18 cellular contexts compared by ENCODE assay signal in the genomic region with DNA sequence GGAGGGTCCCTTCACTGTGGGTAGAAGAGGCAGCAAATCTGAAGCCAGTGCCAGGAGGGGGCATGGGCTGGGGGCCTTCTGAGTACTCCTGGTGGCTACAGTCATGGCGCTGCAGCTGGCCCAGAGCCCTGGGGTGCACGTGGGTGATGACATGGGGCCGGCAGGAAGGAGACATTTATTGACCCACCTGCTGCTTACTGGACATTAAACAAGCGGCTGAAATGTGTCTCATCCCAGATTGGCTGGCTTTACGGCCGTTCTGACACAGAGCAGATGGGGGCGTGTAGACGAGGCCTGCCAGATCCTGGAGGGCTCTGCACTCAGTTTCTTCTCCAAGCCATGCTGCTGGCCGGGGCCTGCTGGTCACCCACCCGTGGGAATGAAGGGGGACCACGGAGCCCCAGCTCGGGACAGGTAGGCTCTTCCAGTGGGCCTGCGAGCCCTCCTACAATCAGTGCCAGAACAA.
DNase-seq lines count a peak whose midpoint lies in the region; ATAC-seq, FAIRE-seq and TF ChIP-seq lines count a peak whose summit lies in the region.
"Had no signal": no experiment of that assay in that cellular context is flagged by ENCODE, and none has a peak within 500 bp of the region (broad histone marks: within the 10 kb centered on the region; RNA-seq: fewer than 3 reads in every experiment).

No MANE protein-coding gene starts in this region.

- TF ChIP-seq POLR2A in HepG2 (IDR thresholded peaks at IDR 0.05; ENCODE audit: insufficient read depth in 1 of 2, low read depth in 2 of 2, low read length in 2 of 2) (no peak), right lobe of liver (IDR thresholded peaks at IDR 0.05) (no peak)

- H3K79me1 ChIP-seq in neuronal stem cell (ENCODE audit: low read depth, low read length): no peaks in the 10 kb centered on the region

- H3K4me1 ChIP-seq in HepG2 (ENCODE audit: insufficient read depth, low read length): peaks cover 52% of the 10 kb centered on the region
- H3K4me1 ChIP-seq in right lobe of liver: no peaks in the 10 kb centered on the region
- peaks cover 8 to 16% of the 10 kb centered on the region in 2 donors for H3K4me1 ChIP-seq in neuronal stem cell (ENCODE audit: control insufficient read depth in 2 of 2, insufficient read depth in 1 of 2, low read depth in 1 of 2, low read length in 2 of 2)
- no peaks in the 10 kb centered on the region for H3K4me1 ChIP-seq in upper lobe of right lung
- no peaks in the 10 kb centered on the region for H3K4me1 ChIP-seq in PC-9 (replicated peaks; ENCODE audit: insufficient read depth)
- H3K4me1 ChIP-seq: foreskin keratinocyte, SJCRH30 had no signal

- no peak for DNase-seq in HepG2 (ENCODE audit: low spot score)
- no peak for DNase-seq in right lobe of liver
- peak in 26 of 61 donors; percentile 16 to 80 (median 62) for DNase-seq in caudate nucleus (lab: John Stamatoyannopoulos, UW)
- DNase-seq in neuronal stem cell (ENCODE audit: low spot score): no peak
- peak; percentile 47 for DNase-seq in upper lobe of right lung
- DNase-seq in NCI-H82 treated with DMSO at 0.1 percent for 48 hours (lab: John Stamatoyannopoulos, UW; ENCODE audit: unreplicated experiment): no peak
- no peak for DNase-seq in PC-9
- DNase-seq in UCSD-AML1 (lab: John Stamatoyannopoulos, UW; ENCODE audit: unreplicated experiment): no peak
- DNase-seq: brain microvascular endothelial cell; CD4-positive, alpha-beta memory T cell; foreskin keratinocyte; kidney; mesenchymal stem cell; NCI-H446; SJCRH30; T-helper 17 cell; WERI-Rb-1 had no signal

- no peaks in the 10 kb centered on the region for H3F3A ChIP-seq in PC-9 (ENCODE audit: insufficient read depth, low read depth)

- no peak overlapping the region for H3K4ac ChIP-seq in neuronal stem cell (ENCODE audit: low read length)

- H3K9me2 ChIP-seq in PC-9 (ENCODE audit: insufficient read depth): no peaks in the 10 kb centered on the region

- no peak for TF ChIP-seq CTCF in HepG2 (CRISPR knock-in tag; IDR thresholded peaks at IDR 0.05)
- TF ChIP-seq CTCF in right lobe of liver (IDR thresholded peaks at IDR 0.05): no peak
- TF ChIP-seq CTCF in upper lobe of right lung (IDR thresholded peaks at IDR 0.05): no peak
- no peak for TF ChIP-seq CTCF in PC-9 (conservative IDR thresholded peaks at IDR 0.05)

- H2AK5ac ChIP-seq in neuronal stem cell (ENCODE audit: low read depth, low read length): peak overlapping the region; percentile 99

- H3K36me3 ChIP-seq in HepG2 (replicated peaks in 1 of 2; ENCODE audit: control insufficient read depth in 1 of 2, insufficient read depth in 2 of 2, low read length in 2 of 2) (no peaks in the 10 kb centered on the region), right lobe of liver (no peaks in the 10 kb centered on the region), neuronal stem cell (replicated peaks in 1 of 2; ENCODE audit: control insufficient read depth in 2 of 2, insufficient read depth in 2 of 2, low read length in 2 of 2) (no peaks in the 10 kb centered on the region), upper lobe of right lung (no peaks in the 10 kb centered on the region), PC-9 (ENCODE audit: low read depth) (no peaks in the 10 kb centered on the region)
- H3K36me3 ChIP-seq: brain microvascular endothelial cell, SJCRH30, thoracic aorta, WERI-Rb-1 had no signal

- ATAC-seq in HepG2 (peak; percentile 41), right lobe of liver (no peak), upper lobe of right lung (no peak)
- ATAC-seq: foreskin keratinocyte, T-helper 17 cell had no signal

- CTCF ChIA-PET in HepG2 (lab: Yijun Ruan, JAX; ENCODE audit: low intra/inter-chr PET ratio, low total read pairs) (no interaction called here), PC-9 (lab: Charles Lee) (no interaction called here)

- peak overlapping the region; percentile 71 for H3K18ac ChIP-seq in neuronal stem cell (ENCODE audit: low read length)

- H3K79me2 ChIP-seq in HepG2 (ENCODE audit: insufficient read depth, low read length) (no peaks in the 10 kb centered on the region), PC-9 (ENCODE audit: low read depth) (no peaks in the 10 kb centered on the region)

- 42% methylated on average over 3 of the region's 13 CpGs for whole genome bisulfite sequencing in HepG2 (ENCODE audit: low lambda C conversion rate)
- WGBS in right lobe of liver (ENCODE audit: insufficient coverage, low coverage, low lambda C conversion rate, missing lambda C conversion rate): 31% methylated on average over 3 of the region's 13 CpGs
- no CpG with 5 or more reads among the region's 13 CpGs for WGBS in neuronal stem cell (ENCODE audit: extremely low coverage in 2 of 2, insufficient read length in 2 of 2, insufficient replicate concordance in 1 of 2), 2 donors

- intact Hi-C loops in HepG2 (cut with micrococcal nuclease; ENCODE audit: unreplicated experiment) (no loop called here), right lobe of liver (cut with DNase I) (no loop called here), upper lobe of right lung (cut with DNase I) (no loop called here), PC-9 (cut with micrococcal nuclease; ENCODE audit: unreplicated experiment) (no loop called here)

- FAIRE-seq in HepG2 (lab: Jason Lieb, UNC): no peak
- FAIRE-seq: kidney had no signal

- peak overlapping the region; percentile 91 for H2BK5ac ChIP-seq in neuronal stem cell (ENCODE audit: low read length)

- H3K23ac ChIP-seq in neuronal stem cell (ENCODE audit: low read depth, low read length, poor library complexity): no peak overlapping the region

- no peak overlapping the region for H2AFZ ChIP-seq in HepG2 (ENCODE audit: low read length)
- no peak overlapping the region for H2AFZ ChIP-seq in neuronal stem cell (ENCODE audit: low read length)
- H2AFZ ChIP-seq in PC-9: no peak overlapping the region

- H4K20me1 ChIP-seq in HepG2 (ENCODE audit: insufficient read depth, low read length) (no peaks in the 10 kb centered on the region), PC-9 (ENCODE audit: insufficient read depth) (no peaks in the 10 kb centered on the region)

- H3K27ac ChIP-seq in HepG2 (ENCODE audit: extremely low read length, insufficient read depth, low read length) (no peak overlapping the region), right lobe of liver (no peak overlapping the region), caudate nucleus (ENCODE audit: low read depth, low read length) (peak overlapping the region; percentile 97), neuronal stem cell (replicated peaks; ENCODE audit: low read length) (no peak overlapping the region), upper lobe of right lung (no peak overlapping the region), PC-9 (no peak overlapping the region)
- H3K27ac ChIP-seq: brain microvascular endothelial cell, foreskin keratinocyte, SJCRH30, thoracic aorta, WERI-Rb-1 had no signal

- no peak overlapping the region for H3K4me2 ChIP-seq in HepG2 (ENCODE audit: low read depth, low read length)
- H3K4me2 ChIP-seq in neuronal stem cell (ENCODE audit: insufficient read depth, low read length, poor library complexity, severe bottlenecking): no peak overlapping the region
- no peak overlapping the region for H3K4me2 ChIP-seq in PC-9

- H4K91ac ChIP-seq in neuronal stem cell (ENCODE audit: low read depth, low read length, poor library complexity): peak overlapping the region; percentile 35

- H3K4me3 ChIP-seq in HepG2 (replicated peaks in 1 of 3; ENCODE audit: insufficient read depth in 1 of 3, low read depth in 2 of 3, low read length in 3 of 3) (no peak overlapping the region), right lobe of liver (no peak overlapping the region), neuronal stem cell (ENCODE audit: low read length in 2 of 2) (peak overlapping the region in 1 of 2 donors; percentile 12), upper lobe of right lung (no peak overlapping the region), PC-9 (no peak overlapping the region)
- H3K4me3 ChIP-seq: SJCRH30, thoracic aorta had no signal

- in situ Hi-C loops in HepG2 (cut with HindIII; ENCODE audit: extremely low pct_ligation_motif_present, low pct_unique_long_range_greater_than_20kb): no loop called here

- POLR2A ChIA-PET in HepG2 (lab: Yijun Ruan, JAX): no interaction called here
- POLR2A ChIA-PET in PC-9 (lab: Charles Lee; ENCODE audit: unreplicated experiment): no interaction called here

- TF ChIP-seq RAD21 in HepG2 (CRISPR knock-in tag; IDR thresholded peaks at IDR 0.05): no peak

- H3K27me3 ChIP-seq in HepG2 (ENCODE audit: control insufficient read depth in 1 of 2, insufficient read depth in 2 of 2, low read length in 2 of 2): peaks cover 6 to 8% of the 10 kb centered on the region in 2 experiments; a peak in 4 of 5 replicates
- H3K27me3 ChIP-seq in right lobe of liver: no peaks in the 10 kb centered on the region
- H3K27me3 ChIP-seq in neuronal stem cell (ENCODE audit: control insufficient read depth in 3 of 3, insufficient read depth in 3 of 3, low read depth in 1 of 3, low read length in 3 of 3): no peaks in the 10 kb centered on the region
- H3K27me3 ChIP-seq in upper lobe of right lung: peaks cover 8% of the 10 kb centered on the region
- peaks cover 90% of the 10 kb centered on the region for H3K27me3 ChIP-seq in PC-9 (ENCODE audit: insufficient read depth, low read depth)
- H3K27me3 ChIP-seq: brain microvascular endothelial cell, foreskin keratinocyte had no signal

- H3K14ac ChIP-seq in neuronal stem cell (ENCODE audit: low read length): peak overlapping the region; percentile 66

- H3K9me3 ChIP-seq in HepG2 (ENCODE audit: low read length) (peaks cover 12% of the 10 kb centered on the region), right lobe of liver (no peaks in the 10 kb centered on the region), neuronal stem cell (replicated peaks in 1 of 2; ENCODE audit: control insufficient read depth in 2 of 2, insufficient read depth in 1 of 2, low read depth in 1 of 2, low read length in 2 of 2) (no peaks in the 10 kb centered on the region), upper lobe of right lung (no peaks in the 10 kb centered on the region), PC-9 (ENCODE audit: insufficient read depth, low read depth) (no peaks in the 10 kb centered on the region)
- H3K9me3 ChIP-seq: SJCRH30, thoracic aorta had no signal

- no peak overlapping the region for H2BK12ac ChIP-seq in neuronal stem cell (ENCODE audit: low read length)

- TF ChIP-seq EP300 in HepG2 (IDR thresholded peaks at IDR 0.05; ENCODE audit: low read depth in 2 of 2, low read length in 2 of 2) (no peak), HepG2 (CRISPR knock-in tag; IDR thresholded peaks at IDR 0.05; ENCODE audit: borderline replicate concordance) (no peak)

- no peak overlapping the region for H3K9ac ChIP-seq in HepG2 (ENCODE audit: insufficient read depth, low read depth, low read length)
- no peak overlapping the region for H3K9ac ChIP-seq in neuronal stem cell (ENCODE audit: low read depth, low read length, poor library complexity)

- H4K8ac ChIP-seq in neuronal stem cell (ENCODE audit: low read depth, low read length): no peak overlapping the region

- no peak overlapping the region for H2BK15ac ChIP-seq in neuronal stem cell (ENCODE audit: low read length)

- no peak overlapping the region for H2BK120ac ChIP-seq in neuronal stem cell (ENCODE audit: low read depth, low read length)

- BruUV-seq in HepG2 (replicated peaks; lab: Mats Ljungman, UMichigan) (no TSS peak), PC-9 (replicated peaks; lab: Mats Ljungman, UMichigan) (no TSS peak)
